In genomic region chr1:68497358-68497698, GRCh38 we compare ENCODE assay signal across 1 cellular context.
TF ChIP-seq lines count a peak whose summit lies in the region.

No MANE protein-coding gene starts in this region.

TF ChIP-seq in GM12878, 131 proteins besides CTCF, POLR2A, EP300 and RAD21 (continued from another document):
- TF ChIP-seq LARP7 (IDR thresholded peaks at IDR 0.05) (no peak), MYC (IDR thresholded peaks at IDR 0.05; ENCODE audit: insufficient read depth, insufficient read length, insufficient replicate concordance, low read length, severe bottlenecking) (no peak), ZSCAN29 (IDR thresholded peaks at IDR 0.05) (no peak), USF1 (IDR thresholded peaks at IDR 0.05; ENCODE audit: borderline replicate concordance, extremely low read length, insufficient read depth, low read depth, low read length) (no peak), SIX5 (IDR thresholded peaks at IDR 0.05; ENCODE audit: low read depth, low read length, severe bottlenecking) (no peak), ZNF622 (IDR thresholded peaks at IDR 0.05) (no peak)
